Comparison of ENCODE assay signal across 1 cellular context in genomic region chr16:87611456-87611855, GRCh38.
TF ChIP-seq lines count a peak whose summit lies in the region.

No MANE protein-coding gene starts in this region.

TF ChIP-seq in GM23338, 12 proteins besides CTCF, POLR2A, EP300 and RAD21 (continued from another document):
- no peak for TF ChIP-seq ZNF462 (CRISPR knock-in tag; IDR thresholded peaks at IDR 0.05)
- TF ChIP-seq POLR2AphosphoS5 (IDR thresholded peaks at IDR 0.05; ENCODE audit: low read depth): no peak
- no peak for TF ChIP-seq ETS1 (IDR thresholded peaks at IDR 0.05)
- TF ChIP-seq ZNF331 (CRISPR knock-in tag; IDR thresholded peaks at IDR 0.05; ENCODE audit: low read depth): no peak
- TF ChIP-seq JUNB (IDR thresholded peaks at IDR 0.05; ENCODE audit: unreplicated experiment): no peak
- TF ChIP-seq REST (IDR thresholded peaks at IDR 0.05; ENCODE audit: unreplicated experiment): no peak
- no peak for TF ChIP-seq EZH2 (IDR thresholded peaks at IDR 0.05; ENCODE audit: low read depth, unreplicated experiment)
- no peak for TF ChIP-seq EZH2phosphoT487 (IDR thresholded peaks at IDR 0.05; ENCODE audit: unreplicated experiment)
- no peak for TF ChIP-seq STAT1 (IDR thresholded peaks at IDR 0.05; ENCODE audit: unreplicated experiment)
